17 cellular contexts compared by ENCODE assay signal in the genomic region with DNA sequence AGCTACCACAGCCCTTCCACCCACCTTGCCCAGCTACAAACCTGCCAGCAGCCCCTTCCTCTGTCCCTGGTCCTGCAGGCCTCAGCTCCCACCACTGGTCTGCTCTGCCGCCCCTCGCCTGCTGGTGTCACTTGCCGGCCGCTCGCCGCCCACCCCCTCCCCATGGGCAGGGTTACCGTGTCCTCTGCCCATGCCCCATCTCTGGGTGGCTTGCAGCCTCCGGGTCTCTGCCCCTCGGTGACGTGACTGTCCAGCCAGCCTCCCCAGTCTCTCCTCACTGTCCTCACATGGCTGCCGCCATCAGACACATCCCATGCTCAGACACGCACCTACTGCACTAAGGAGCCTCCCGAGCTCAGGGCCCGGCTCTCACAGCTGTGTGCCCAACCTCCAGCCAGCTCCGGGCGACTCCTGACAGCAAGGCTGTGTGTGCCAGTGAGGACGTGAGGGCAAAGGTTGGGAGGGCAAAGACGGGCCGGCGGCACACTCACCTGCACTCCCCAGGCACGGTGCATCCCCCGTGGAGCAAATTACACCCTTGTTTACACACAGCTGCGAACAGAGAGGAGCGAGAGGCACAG.
"Had no signal": no experiment of that assay in that cellular context is flagged by ENCODE, and none has a peak within 500 bp of the region (broad histone marks: within the 10 kb centered on the region; RNA-seq: fewer than 3 reads in every experiment).

No MANE protein-coding gene starts in this region.

- H3K27ac Mint-ChIP-seq: activated CD4-positive, alpha-beta memory T cell treated with anti-CD3 and anti-CD28 coated beads for 36 hours; activated naive CD8-positive, alpha-beta T cell treated with anti-CD3 and anti-CD28 coated beads, Interleukin-2, amount 50 U/mL, for 24 hours; activated T-cell treated with anti-CD3 and anti-CD28 coated beads, Interleukin-2, amount 50 U/mL, for 72 hours; memory B cell; natural killer cell treated with Interleukin-12 subunit alpha and Interleukin-12 subunit beta and Interleukin-15 and Interleukin-18, amount 100 ng/mL, for 72 hours; type B pancreatic cell had no signal

- H3K36me3 ChIP-seq: prostate gland had no signal

- H3K9me3 ChIP-seq: prostate gland, suprapubic skin had no signal

- H3K4me2 ChIP-seq: hepatocyte had no signal

- DNase-seq: activated CD4-positive, alpha-beta memory T cell treated with anti-CD3 and anti-CD28 coated beads for 36 hours; activated naive CD4-positive, alpha-beta T cell; activated naive CD8-positive, alpha-beta T cell treated with anti-CD3 and anti-CD28 coated beads, Interleukin-2, amount 50 U/mL, for 24 hours; activated T-cell treated with anti-CD3 and anti-CD28 coated beads, Interleukin-2, amount 50 U/mL, for 72 hours; effector CD8-positive, alpha-beta T cell; kidney glomerular epithelial cell; occipital lobe; stimulated activated CD4-positive, alpha-beta T cell treated with anti-CD3 and anti-CD28 coated beads, Interleukin-4, amount 100 ng/mL, for 1 hour; stimulated activated CD8-positive, alpha-beta memory T cell treated with anti-CD3 and anti-CD28 coated beads, Interleukin-4, amount 100 ng/mL, for 48 hours; stimulated activated naive CD8-positive, alpha-beta T cell treated with anti-CD3 and anti-CD28 coated beads, Interleukin-15, Interleukin-2, amounts not matched to agents 100 U/mL and 50 U/mL, for 24 hours had no signal

- H3K36me3 Mint-ChIP-seq: activated CD4-positive, alpha-beta memory T cell treated with anti-CD3 and anti-CD28 coated beads for 36 hours; memory B cell; natural killer cell treated with Interleukin-12 subunit alpha and Interleukin-12 subunit beta and Interleukin-15 and Interleukin-18, amount 100 ng/mL, for 72 hours; type B pancreatic cell had no signal

- H3K27me3 ChIP-seq: hepatocyte had no signal

- H3K4me1 ChIP-seq: prostate gland had no signal

- H3K4me1 Mint-ChIP-seq: activated naive CD8-positive, alpha-beta T cell treated with anti-CD3 and anti-CD28 coated beads, Interleukin-2, amount 50 U/mL, for 24 hours; memory B cell had no signal

- H3K27ac ChIP-seq: hepatocyte, prostate gland, suprapubic skin had no signal

- H3K27me3 Mint-ChIP-seq: activated CD4-positive, alpha-beta memory T cell treated with anti-CD3 and anti-CD28 coated beads for 36 hours; activated naive CD8-positive, alpha-beta T cell treated with anti-CD3 and anti-CD28 coated beads, Interleukin-2, amount 50 U/mL, for 24 hours; natural killer cell treated with Interleukin-12 subunit alpha and Interleukin-12 subunit beta and Interleukin-15 and Interleukin-18, amount 100 ng/mL, for 72 hours; type B pancreatic cell had no signal

- ATAC-seq: activated naive CD8-positive, alpha-beta T cell treated with anti-CD3 and anti-CD28 coated beads, Interleukin-2, amount 50 U/mL, for 24 hours; activated T-cell treated with anti-CD3 and anti-CD28 coated beads, Interleukin-2, amount 50 U/mL, for 72 hours; natural killer cell treated with Interleukin-12 subunit alpha and Interleukin-12 subunit beta and Interleukin-15 and Interleukin-18, amount 100 ng/mL, for 72 hours; stimulated activated naive CD8-positive, alpha-beta T cell treated with anti-CD3 and anti-CD28 coated beads, Interleukin-15, Interleukin-2, amounts not matched to agents 100 U/mL and 50 U/mL, for 24 hours had no signal

- H3K4me3 Mint-ChIP-seq: activated CD4-positive, alpha-beta memory T cell treated with anti-CD3 and anti-CD28 coated beads for 36 hours; activated naive CD8-positive, alpha-beta T cell treated with anti-CD3 and anti-CD28 coated beads, Interleukin-2, amount 50 U/mL, for 24 hours; activated T-cell treated with anti-CD3 and anti-CD28 coated beads, Interleukin-2, amount 50 U/mL, for 72 hours; memory B cell; natural killer cell treated with Interleukin-12 subunit alpha and Interleukin-12 subunit beta and Interleukin-15 and Interleukin-18, amount 100 ng/mL, for 72 hours; type B pancreatic cell had no signal

- H3K9me3 Mint-ChIP-seq: activated CD4-positive, alpha-beta memory T cell treated with anti-CD3 and anti-CD28 coated beads for 36 hours; activated naive CD8-positive, alpha-beta T cell treated with anti-CD3 and anti-CD28 coated beads, Interleukin-2, amount 50 U/mL, for 24 hours; activated T-cell treated with anti-CD3 and anti-CD28 coated beads, Interleukin-2, amount 50 U/mL, for 72 hours; memory B cell; natural killer cell treated with Interleukin-12 subunit alpha and Interleukin-12 subunit beta and Interleukin-15 and Interleukin-18, amount 100 ng/mL, for 72 hours; type B pancreatic cell had no signal

- H3K4me3 ChIP-seq: coronary artery, hepatocyte, prostate gland, suprapubic skin had no signal
